ENCODE assay signal across 13 cellular contexts in genomic region chr13:30441304-30441703, GRCh38. TPM values are rescaled to one million over a fixed set of nuclear protein-coding genes. Genes with fewer than 3 reads are reported as not detected.
A peak's percentile ranks its signal among the peaks of the same experiment; 100 is the strongest.
DNase-seq lines count a peak whose midpoint lies in the region; ATAC-seq, FAIRE-seq and TF ChIP-seq lines count a peak whose summit lies in the region.
"Had no signal": no experiment of that assay in that cellular context is flagged by ENCODE, and none has a peak within 500 bp of the region (broad histone marks: within the 10 kb centered on the region; RNA-seq: fewer than 3 reads in every experiment).

No MANE protein-coding gene starts in this region.

- H3K9ac ChIP-seq in kidney (ENCODE audit: low read length in 2 of 2), result no peak overlapping the region

- no peak overlapping the region for H3K4me3 Mint-ChIP-seq in CD8-positive, alpha-beta T cell

- H3K27me3 ChIP-seq in bronchial epithelial cell (ENCODE audit: control insufficient read depth, insufficient read depth, low read length), result no peaks in the 10 kb centered on the region
- H3K27me3 ChIP-seq in CD8-positive, alpha-beta T cell (ENCODE audit: insufficient read depth, low read length), result no peaks in the 10 kb centered on the region
- H3K27me3 ChIP-seq: MG63 had no signal

- peaks cover 0 to 8% of the 10 kb centered on the region in 2 donors for H3K4me1 ChIP-seq in kidney (ENCODE audit: control insufficient read depth in 1 of 2, insufficient read depth in 1 of 2, low read depth in 1 of 2, low read length in 2 of 2)
- H3K4me1 ChIP-seq in CD8-positive, alpha-beta T cell (ENCODE audit: insufficient read depth, low read length), result peaks cover 9% of the 10 kb centered on the region

- H3K9me3 ChIP-seq in kidney (ENCODE audit: control insufficient read depth in 1 of 2, low read length in 2 of 2), result no peaks in the 10 kb centered on the region
- no peaks in the 10 kb centered on the region for H3K9me3 ChIP-seq in CD8-positive, alpha-beta T cell (ENCODE audit: low read length)
- H3K9me3 ChIP-seq: MG63 had no signal

- ATAC-seq in GM18907 (IDR thresholded peaks at IDR 0.05; ENCODE audit: unreplicated experiment) (peak; percentile 45), HG03460 (IDR thresholded peaks at IDR 0.05; ENCODE audit: unreplicated experiment) (peak; percentile 36)
- no peak for ATAC-seq in CD8-positive, alpha-beta T cell
- ATAC-seq: left cardiac atrium had no signal

- no peaks in the 10 kb centered on the region for H3K36me3 Mint-ChIP-seq in CD8-positive, alpha-beta T cell

- intact Hi-C loops in kidney (cut with DNase I), result no loop called here
- intact Hi-C loops in CD8-positive, alpha-beta T cell (cut with DNase I, micrococcal nuclease), result no loop called here

- peaks cover 11% of the 10 kb centered on the region for H3K4me1 Mint-ChIP-seq in CD8-positive, alpha-beta T cell (ENCODE audit: low read depth)

- no peak overlapping the region for H3K27ac Mint-ChIP-seq in CD8-positive, alpha-beta T cell

- TF ChIP-seq CTCF in bronchial epithelial cell (IDR thresholded peaks at IDR 0.05; ENCODE audit: insufficient read depth, low read length, severe bottlenecking) (no peak), kidney (IDR thresholded peaks at IDR 0.05; ENCODE audit: borderline replicate concordance, extremely low read depth, insufficient read depth) (no peak)
- TF ChIP-seq CTCF in CD8-positive, alpha-beta T cell (IDR thresholded peaks at IDR 0.05), result no peak

- DNase-seq in A172 (ENCODE audit: low spot score) (peak; percentile 19), bronchial epithelial cell (ENCODE audit: low read depth) (peak; percentile 40), NCI-H526 (lab: John Stamatoyannopoulos, UW) (no peak), kidney (no peak), AG20443 (ENCODE audit: low spot score) (no peak)
- no peak for DNase-seq in CD8-positive, alpha-beta T cell
- DNase-seq: activated effector memory CD4-positive, alpha-beta T cell treated with Interleukin-2 at 50 U/mL for 16 hours; left cardiac atrium; MG63 had no signal

- CTCF ChIA-PET in CD8-positive, alpha-beta T cell (lab: Charles Lee), result no interaction called here

- H3K4me3 ChIP-seq in bronchial epithelial cell (ENCODE audit: low read depth, low read length) (no peak overlapping the region), kidney (ENCODE audit: low read length in 2 of 2) (no peak overlapping the region)
- H3K4me3 ChIP-seq in CD8-positive, alpha-beta T cell (ENCODE audit: low read depth, low read length), result no peak overlapping the region
- H3K4me3 ChIP-seq: MG63 had no signal

- H3K27me3 Mint-ChIP-seq in CD8-positive, alpha-beta T cell (ENCODE audit: low read depth), result peaks cover 7% of the 10 kb centered on the region

- H3K36me3 ChIP-seq in bronchial epithelial cell (ENCODE audit: control insufficient read depth, insufficient read depth, low read length), result no peaks in the 10 kb centered on the region
- no peaks in the 10 kb centered on the region for H3K36me3 ChIP-seq in kidney (ENCODE audit: control insufficient read depth in 1 of 2, insufficient read depth in 2 of 2, low read length in 2 of 2)
- H3K36me3 ChIP-seq in CD8-positive, alpha-beta T cell (ENCODE audit: insufficient read depth, low read length), result no peaks in the 10 kb centered on the region
- H3K36me3 ChIP-seq: MG63 had no signal

- FAIRE-seq in bronchial epithelial cell (lab: Jason Lieb, UNC), result no peak
- no peak for FAIRE-seq in kidney (lab: Jason Lieb, UNC)

- H3K9me3 Mint-ChIP-seq in CD8-positive, alpha-beta T cell, result no peaks in the 10 kb centered on the region

- POLR2A ChIA-PET in CD8-positive, alpha-beta T cell (lab: Charles Lee), result no interaction called here

- H3K27ac ChIP-seq in kidney (ENCODE audit: low read depth in 2 of 2, low read length in 2 of 2), result no peak overlapping the region
- H3K27ac ChIP-seq in CD8-positive, alpha-beta T cell (ENCODE audit: low read depth, low read length), result no peak overlapping the region

RNA-seq across cellular contexts. Expression of gene UBE2L5, which starts 19.0 kb away (rescaled TPM):
- not detected in 2 replicates for total RNA-seq in A172 (2014; rRNA removed; shearing (Covaris generic))
- total RNA-seq in bronchial epithelial cell, result not detected in 2 replicates
- total RNA-seq in kidney, result not detected
- not detected for polyA plus RNA-seq in kidney (ENCODE audit: insufficient read depth, low read depth, low replicate concordance)
- not detected for total RNA-seq in CD8-positive, alpha-beta T cell
- total RNA-seq: left cardiac atrium, myocyte, pulmonary artery endothelial cell had no signal

RNA-seq across cellular contexts. Expression of gene HMGB1, which starts 24.4 kb away (rescaled TPM):
- total RNA-seq in A172 (2014; rRNA removed; shearing (Covaris generic)), result 831 and 1,184 TPM in 2 replicates
- total RNA-seq in bronchial epithelial cell (72.4 and 145 TPM in 2 replicates), kidney (264 TPM)
- polyA plus RNA-seq in kidney (ENCODE audit: insufficient read depth, low read depth, low replicate concordance), result 247 TPM
- 100 to 1,000 TPM; 445 to 453 TPM for total RNA-seq in CD8-positive, alpha-beta T cell

Comparison
In these comparisons a context has a peak if more than half of its experiments do, and no peak if none do; other contexts are left out.
1. DNase-seq: peak in A172 (single experiment) and bronchial epithelial cell (single experiment); none in NCI-H526 (0 of 2), kidney (single experiment), CD8-positive, alpha-beta T cell (0 of 7) and AG20443 (single experiment).